22 cellular contexts compared by ENCODE assay signal in genomic region chr16:87495578-87495977, GRCh38.
"Had no signal": no experiment of that assay in that cellular context is flagged by ENCODE, and none has a peak within 500 bp of the region (broad histone marks: within the 10 kb centered on the region; RNA-seq: fewer than 3 reads in every experiment).

No MANE protein-coding gene starts in this region.

- H3K27me3 ChIP-seq: cardiac muscle cell, upper lobe of left lung had no signal

- DNase-seq: activated CD4-positive, alpha-beta memory T cell treated with anti-CD3 and anti-CD28 coated beads for 36 hours; activated CD4-positive, alpha-beta T cell treated with anti-CD3 and anti-CD28 coated beads for 4 hours; activated naive CD4-positive, alpha-beta T cell; activated T-cell treated with anti-CD3 and anti-CD28 coated beads for 4 hours; amniotic stem cell; endodermal cell; erythroblast; foreskin melanocyte; kidney; left lung; mammary epithelial cell; midbrain; stimulated activated CD4-positive, alpha-beta T cell treated with anti-CD3 and anti-CD28 coated beads, Interleukin-12 subunit alpha, Interleukin-12 subunit beta, amount 100 ng/mL, for 4 hours; stimulated activated CD4-positive, alpha-beta T cell treated with anti-CD3 and anti-CD28 coated beads, Interleukin-2, amount 100 ng/mL, for 24 hours; SW 1271; upper lobe of left lung had no signal

- H3K4me3 ChIP-seq: cardiac muscle cell, left lung, neural progenitor cell, thoracic aorta, upper lobe of left lung had no signal

- H3K4me3 Mint-ChIP-seq: activated CD4-positive, alpha-beta memory T cell treated with anti-CD3 and anti-CD28 coated beads for 36 hours; activated naive CD8-positive, alpha-beta T cell treated with anti-CD3 and anti-CD28 coated beads for 36 hours; endodermal cell; neural progenitor cell; WTC11 had no signal

- H2AFZ ChIP-seq: neural progenitor cell had no signal

- H3K36me3 Mint-ChIP-seq: neural progenitor cell, WTC11 had no signal

- H3K27ac ChIP-seq: cardiac muscle cell, left lung, neural progenitor cell, thoracic aorta, upper lobe of left lung had no signal

- H3K36me3 ChIP-seq: cardiac muscle cell, left lung, neural progenitor cell, thoracic aorta, upper lobe of left lung had no signal

- H3K9ac ChIP-seq: neural progenitor cell had no signal

- ATAC-seq: left lung, WTC11 had no signal

- H3K9me3 ChIP-seq: left lung, thoracic aorta, upper lobe of left lung had no signal

- H3K27ac Mint-ChIP-seq: activated CD4-positive, alpha-beta memory T cell treated with anti-CD3 and anti-CD28 coated beads for 36 hours; activated naive CD8-positive, alpha-beta T cell treated with anti-CD3 and anti-CD28 coated beads for 36 hours; endodermal cell; neural progenitor cell; progenitor cell of endocrine pancreas; WTC11 had no signal

- H3K4me2 ChIP-seq: neural progenitor cell had no signal

- FAIRE-seq: kidney had no signal

- H3K9me3 Mint-ChIP-seq: activated CD4-positive, alpha-beta memory T cell treated with anti-CD3 and anti-CD28 coated beads for 36 hours; activated naive CD8-positive, alpha-beta T cell treated with anti-CD3 and anti-CD28 coated beads for 36 hours; endodermal cell; neural progenitor cell; WTC11 had no signal

- H3K27me3 Mint-ChIP-seq: progenitor cell of endocrine pancreas had no signal
